Comparison of ENCODE assay signal across 9 cellular contexts in genomic region chr11:67606150-67606476, GRCh38. TPM values are rescaled to one million over a fixed set of nuclear protein-coding genes. Genes with fewer than 3 reads are reported as not detected.
DNase-seq lines count a peak whose midpoint lies in the region; ATAC-seq, FAIRE-seq and TF ChIP-seq lines count a peak whose summit lies in the region.
"Had no signal": no experiment of that assay in that cellular context is flagged by ENCODE, and none has a peak within 500 bp of the region (broad histone marks: within the 10 kb centered on the region; RNA-seq: fewer than 3 reads in every experiment).

No MANE protein-coding gene starts in this region.

- in situ Hi-C loops in K562 (cut with MboI), result no loop called here

- H3K9me1 ChIP-seq in K562 (ENCODE audit: control insufficient read depth, insufficient read depth, low read length), result no peaks in the 10 kb centered on the region

- no peaks in the 10 kb centered on the region for H3K27me3 ChIP-seq in K562 (ENCODE audit: control insufficient read depth in 2 of 2, insufficient read depth in 2 of 2, low read length in 2 of 2)
- no peaks in the 10 kb centered on the region for H3K27me3 ChIP-seq in right lobe of liver
- peaks cover 0 to 7% of the 10 kb centered on the region in 2 donors for H3K27me3 ChIP-seq in tibial nerve

- H2AFZ ChIP-seq in K562 (ENCODE audit: low read depth, low read length), result peak overlapping the region; percentile 86

- ATAC-seq in K562 (peak; percentile 64), right lobe of liver (no peak)

- H3K9me3 ChIP-seq in K562 (replicated peaks; ENCODE audit: control insufficient read depth, insufficient read depth, low read depth, low read length) (peaks cover 4% of the 10 kb centered on the region), right lobe of liver (no peaks in the 10 kb centered on the region), tibial nerve (no peaks in the 10 kb centered on the region)

- TF ChIP-seq POLR2A in K562 (conservative IDR thresholded peaks at IDR 0.05) (no peak), right lobe of liver (IDR thresholded peaks at IDR 0.05) (no peak), tibial nerve (IDR thresholded peaks at IDR 0.05) (no peak)

- H3K4me3 Mint-ChIP-seq in activated CD4-positive, alpha-beta T cell treated with anti-CD3 and anti-CD28 coated beads, Interleukin-2, amount 10 ng/mL, durations not matched to agents 7 days and 5 days, result peak overlapping the region; percentile 93

- H3K9me3 Mint-ChIP-seq in activated CD4-positive, alpha-beta T cell treated with anti-CD3 and anti-CD28 coated beads, Interleukin-2, amount 10 ng/mL, durations not matched to agents 7 days and 5 days, result no peaks in the 10 kb centered on the region

- BruUV-seq in K562 (replicated peaks; lab: Mats Ljungman, UMichigan), result TSS peak; percentile 73

- H3K36me3 ChIP-seq in K562 (ENCODE audit: control insufficient read depth, insufficient read depth, low read length), result peaks cover 36% of the 10 kb centered on the region
- peaks cover 0 to 21% (median 4%) of the 10 kb centered on the region in 4 donors for H3K36me3 ChIP-seq in right lobe of liver
- peaks cover 0 to 26% (median 9%) of the 10 kb centered on the region in 3 donors for H3K36me3 ChIP-seq in tibial nerve

- TF ChIP-seq CTCF in K562 (IDR thresholded peaks at IDR 0.05 in 2 of 3, conservative IDR thresholded peaks at IDR 0.05 in 1 of 3; ENCODE audit: insufficient read depth in 2 of 3, low read depth in 1 of 3, low read length in 3 of 3), result no peak
- TF ChIP-seq CTCF in right lobe of liver (IDR thresholded peaks at IDR 0.05), result no peak
- TF ChIP-seq CTCF in tibial nerve (IDR thresholded peaks at IDR 0.05), result no peak

- WGBS in K562 (ENCODE audit: insufficient coverage, low coverage, missing lambda C conversion rate), result 2% methylated on average over 10 of the region's 14 CpGs
- no CpG with 5 or more reads among the region's 14 CpGs for WGBS in right lobe of liver (ENCODE audit: insufficient coverage, low coverage, low lambda C conversion rate, missing lambda C conversion rate)
- WGBS in tibial nerve, 2 donors, result 35 to 61% methylated on average over 4 to 14 of the region's 14 CpGs

- H3K27ac Mint-ChIP-seq in activated CD4-positive, alpha-beta T cell treated with anti-CD3 and anti-CD28 coated beads, Interleukin-2, amount 10 ng/mL, durations not matched to agents 7 days and 5 days, result peak overlapping the region; percentile 93

- H3K4me2 ChIP-seq in K562 (ENCODE audit: insufficient read depth, low read length), result peak overlapping the region; percentile 96

- peaks cover 15% of the 10 kb centered on the region for H3K36me3 Mint-ChIP-seq in activated CD4-positive, alpha-beta T cell treated with anti-CD3 and anti-CD28 coated beads, Interleukin-2, amount 10 ng/mL, durations not matched to agents 7 days and 5 days (ENCODE audit: low read depth)

- FAIRE-seq in K562 (lab: Jason Lieb, UNC), result no peak

- no peak for TF ChIP-seq RAD21 in K562 (CRISPR knock-in tag; conservative IDR thresholded peaks at IDR 0.05 in 1 of 2, IDR thresholded peaks at IDR 0.05 in 1 of 2)

- DNase-seq in activated CD4-positive, alpha-beta T cell treated with anti-CD3 and anti-CD28 coated beads, Interleukin-2, amount 10 ng/mL, durations not matched to agents 7 days and 5 days, result no peak
- no peak for DNase-seq in activated CD4-positive, alpha-beta T cell treated with anti-CD3 and anti-CD28 coated beads for 4 hours
- peak in 1 of 4 experiments; percentile 38 for DNase-seq in K562 (ENCODE audit: extremely low read depth in 1 of 4, low spot score in 3 of 4)
- no peak for DNase-seq in right lobe of liver
- DNase-seq in tibial nerve (ENCODE audit: low spot score in 2 of 2), result no peak
- DNase-seq in RPMI8226, result no peak
- no peak for DNase-seq in medulla oblongata (ENCODE audit: extremely low spot score)
- no peak for DNase-seq in stimulated activated CD4-positive, alpha-beta T cell treated with anti-CD3 and anti-CD28 coated beads, Interleukin-2, amount 100 ng/mL, for 24 hours

- peaks cover 31 to 63% of the 10 kb centered on the region in 2 experiments for H3K4me1 ChIP-seq in K562 (replicated peaks in 1 of 2; ENCODE audit: control insufficient read depth in 2 of 2, insufficient read depth in 2 of 2, low read length in 2 of 2)
- peaks cover 0 to 8% (median 4%) of the 10 kb centered on the region in 4 donors for H3K4me1 ChIP-seq in right lobe of liver
- peaks cover 0 to 24% (median 8%) of the 10 kb centered on the region in 4 donors for H3K4me1 ChIP-seq in tibial nerve

- CTCF ChIA-PET in activated CD4-positive, alpha-beta T cell treated with anti-CD3 and anti-CD28 coated beads, Interleukin-2, amount 10 ng/mL, durations not matched to agents 7 days and 5 days (lab: Charles Lee), result interaction anchor here (1.6 kb wide), 1 partner anchor 23 kb away, joined by 7 read pairs; the partner anchor contains the start of gene NUDT8
- CTCF ChIA-PET in K562 (lab: Yijun Ruan, JAX; ENCODE audit: low intra/inter-chr PET ratio), result no interaction called here

- peaks cover 36% of the 10 kb centered on the region for H3K79me2 ChIP-seq in K562 (ENCODE audit: control insufficient read depth, insufficient read depth, low read length)

- peaks cover 9% of the 10 kb centered on the region for H3K27me3 Mint-ChIP-seq in activated CD4-positive, alpha-beta T cell treated with anti-CD3 and anti-CD28 coated beads, Interleukin-2, amount 10 ng/mL, durations not matched to agents 7 days and 5 days

- H3K9ac ChIP-seq in K562 (ENCODE audit: insufficient read depth in 1 of 2, low read depth in 2 of 2, low read length in 2 of 2), result peak overlapping the region; percentile 90 to 99

- H3K27ac ChIP-seq in K562 (ENCODE audit: extremely low read depth, low read depth, low read length) (peak overlapping the region; percentile 75), right lobe of liver (peak overlapping the region in 1 of 3 donors; percentile 75), tibial nerve (peak overlapping the region in 3 of 4 donors; percentile 31 to 97 (median 89))

- H3K4me3 ChIP-seq in K562 (peak overlapping the region; percentile 99), right lobe of liver (peak overlapping the region; percentile 95 to 100 (median 96)), tibial nerve (peak overlapping the region; percentile 86 to 100 (median 92))

- no peak for TF ChIP-seq EP300 in K562 (IDR thresholded peaks at IDR 0.05; ENCODE audit: low read length)
- TF ChIP-seq EP300 in tibial nerve (IDR thresholded peaks at IDR 0.05), result no peak

- H4K20me1 ChIP-seq in K562 (replicated peaks; ENCODE audit: control insufficient read depth, insufficient read depth, low read length), result no peaks in the 10 kb centered on the region; the same call in 1 of the 2 replicates

- peaks cover 19% of the 10 kb centered on the region for H3K4me1 Mint-ChIP-seq in activated CD4-positive, alpha-beta T cell treated with anti-CD3 and anti-CD28 coated beads, Interleukin-2, amount 10 ng/mL, durations not matched to agents 7 days and 5 days

- POLR2A ChIA-PET in activated CD4-positive, alpha-beta T cell treated with anti-CD3 and anti-CD28 coated beads, Interleukin-2, amount 10 ng/mL, durations not matched to agents 7 days and 5 days (lab: Charles Lee), result no interaction called here
- POLR2A ChIA-PET in K562 (lab: Yijun Ruan, JAX), result interaction anchor here (0.6 to 2.4 kb wide), 12 partner anchors 8 to 122 kb away, joined by 3 to 12 read pairs (median 4); partner anchors contain the start of gene GSTP1

- intact Hi-C loops in K562 (cut with micrococcal nuclease) (loop anchor here (5.0 kb wide), 1 partner anchor 34 kb away; no protein-coding TSS in a partner anchor), right lobe of liver (cut with DNase I) (no loop called here)

RNA-seq across cellular contexts. Expression of gene NDUFV1, which starts 0.6 kb away (rescaled TPM):
- 100 to 1,000 TPM; 204 to 228 TPM for total RNA-seq in activated CD4-positive, alpha-beta T cell treated with anti-CD3 and anti-CD28 coated beads, Interleukin-2, amount 10 ng/mL, durations not matched to agents 7 days and 5 days
- total RNA-seq in K562 (2011; cell fraction: chromatin; rRNA removed; ENCODE audit: low replicate concordance), result 348 and 937 TPM in 2 replicates
- 683 and 713 TPM in 2 replicates for total RNA-seq in K562 (2011; cell fraction: nucleolus; rRNA removed)
- 505 and 528 TPM in 2 replicates for total RNA-seq in K562 (2011; cell fraction: nucleoplasm; rRNA removed)
- 408 and 468 TPM in 2 replicates for total RNA-seq in K562 (2014; rRNA removed)
- 111 and 135 TPM in 2 replicates for total RNA-seq in K562 (2014; rRNA removed; fragmentation: Illumina TruSeq; extraction: Trizol)
- 242 and 251 TPM in 2 replicates for total RNA-seq in K562 (2015; rRNA removed; fragmentation: Illumina TruSeq; extraction: Trizol)
- 404 and 408 TPM in 2 replicates for total RNA-seq in K562 (2021)
- 172 and 261 TPM in 2 replicates for polyA plus RNA-seq in K562 (2011; rRNA removed)
- polyA plus RNA-seq in K562 (2011; cell fraction: cytosol; rRNA removed), result 251 and 329 TPM in 2 replicates
- 669 and 851 TPM in 2 replicates for polyA plus RNA-seq in K562 (2011; cell fraction: nucleus; rRNA removed)
- 286 and 337 TPM in 2 replicates for polyA plus RNA-seq in K562 (2012)
- polyA plus RNA-seq in K562 (2014; fragmentation: Illumina TruSeq; extraction: Trizol), result 209 and 273 TPM in 2 replicates
- polyA plus RNA-seq in K562 (2014; fragmentation: Nextera tagmentation; extraction: Ambion mirVana), result 10 to 100 TPM; 10.8 to 32.9 TPM
- polyA plus RNA-seq in K562 (2014; rRNA removed), result 423 and 426 TPM in 2 replicates
- polyA minus RNA-seq in K562 (2011; rRNA and poly(A)+ RNA removed), result 81.2 and 91.3 TPM in 2 replicates
- 141 and 202 TPM in 2 replicates for polyA minus RNA-seq in K562 (2011; cell fraction: cytosol; rRNA and poly(A)+ RNA removed)
- 134 and 170 TPM in 2 replicates for polyA minus RNA-seq in K562 (2011; cell fraction: nucleus; rRNA and poly(A)+ RNA removed)
- 100 to 1,000 TPM; 151 to 214 (median 163) TPM for total RNA-seq in right lobe of liver
- total RNA-seq in tibial nerve, result 100 to 1,000 TPM; 282 to 357 (median 323) TPM

RNA-seq across cellular contexts. Expression of gene GSTP1, which starts 22.5 kb away (rescaled TPM):
- total RNA-seq in activated CD4-positive, alpha-beta T cell treated with anti-CD3 and anti-CD28 coated beads, Interleukin-2, amount 10 ng/mL, durations not matched to agents 7 days and 5 days, result 100 to 1,000 TPM; 194 to 209 TPM
- 78.9 and 217 TPM in 2 replicates for total RNA-seq in K562 (2011; cell fraction: chromatin; rRNA removed; ENCODE audit: low replicate concordance)
- total RNA-seq in K562 (2011; cell fraction: nucleolus; rRNA removed), result 419 and 483 TPM in 2 replicates
- total RNA-seq in K562 (2011; cell fraction: nucleoplasm; rRNA removed), result 278 and 289 TPM in 2 replicates
- total RNA-seq in K562 (2014; rRNA removed) (2,150 and 3,084 TPM in 2 replicates), K562 (2014; rRNA removed; fragmentation: Illumina TruSeq; extraction: Trizol) (412 and 592 TPM in 2 replicates), K562 (2015; rRNA removed; fragmentation: Illumina TruSeq; extraction: Trizol) (1,399 and 1,422 TPM in 2 replicates), K562 (2021) (1,400 and 1,492 TPM in 2 replicates), right lobe of liver (10 to 100 TPM; 16.6 to 51.4 (median 32.3) TPM), tibial nerve (1,000 to 10,000 TPM in 1 of 4 donors, 100 to 1,000 TPM in 3; 631 to 1,055 (median 774) TPM)
- polyA plus RNA-seq in K562 (2011; rRNA removed) (910 and 997 TPM in 2 replicates), K562 (2014; fragmentation: Illumina TruSeq; extraction: Trizol) (1,177 and 1,409 TPM in 2 replicates), K562 (2014; fragmentation: Nextera tagmentation; extraction: Ambion mirVana) (1,000 to 10,000 TPM in 1 of 2 experiments, 100 to 1,000 TPM in 1; 739 to 1,204 TPM), K562 (2014; rRNA removed) (1,679 and 1,695 TPM in 2 replicates)
- 1,621 and 2,879 TPM in 2 replicates for polyA plus RNA-seq in K562 (2011; cell fraction: cytosol; rRNA removed)
- polyA plus RNA-seq in K562 (2011; cell fraction: nucleus; rRNA removed), result 798 and 965 TPM in 2 replicates
- 1,622 and 1,822 TPM in 2 replicates for polyA plus RNA-seq in K562 (2012)
- polyA minus RNA-seq in K562 (2011; rRNA and poly(A)+ RNA removed), result 380 and 408 TPM in 2 replicates
- polyA minus RNA-seq in K562 (2011; cell fraction: cytosol; rRNA and poly(A)+ RNA removed), result 440 and 451 TPM in 2 replicates
- 118 and 167 TPM in 2 replicates for polyA minus RNA-seq in K562 (2011; cell fraction: nucleus; rRNA and poly(A)+ RNA removed)

RNA-seq across cellular contexts. Expression of gene NUDT8, which starts 23.6 kb away (rescaled TPM):
- total RNA-seq in activated CD4-positive, alpha-beta T cell treated with anti-CD3 and anti-CD28 coated beads, Interleukin-2, amount 10 ng/mL, durations not matched to agents 7 days and 5 days, result 1 to 10 TPM; 7.3 to 8.8 TPM
- 2.8 and 15.1 TPM in 2 replicates for total RNA-seq in K562 (2011; cell fraction: chromatin; rRNA removed; ENCODE audit: low replicate concordance)
- total RNA-seq in K562 (2011; cell fraction: nucleolus; rRNA removed), result 22.0 and 23.0 TPM in 2 replicates
- total RNA-seq in K562 (2011; cell fraction: nucleoplasm; rRNA removed), result 9.8 and 13.5 TPM in 2 replicates
- total RNA-seq in K562 (2014; rRNA removed) (23.8 and 36.3 TPM in 2 replicates), K562 (2014; rRNA removed; fragmentation: Illumina TruSeq; extraction: Trizol) (1.5 and 2.0 TPM in 2 replicates), K562 (2015; rRNA removed; fragmentation: Illumina TruSeq; extraction: Trizol) (6.2 and 6.6 TPM in 2 replicates), K562 (2021) (26.7 and 27.8 TPM in 2 replicates), right lobe of liver (10 to 100 TPM; 12.7 to 31.4 (median 18.3) TPM), tibial nerve (10 to 100 TPM; 11.0 to 21.3 (median 20.0) TPM)
- polyA plus RNA-seq in K562 (2011; rRNA removed) (4.3 and 6.2 TPM in 2 replicates), K562 (2014; fragmentation: Illumina TruSeq; extraction: Trizol) (5.0 and 14.0 TPM in 2 replicates), K562 (2014; fragmentation: Nextera tagmentation; extraction: Ambion mirVana) (under 1 TPM; 0.23 to 0.85 TPM), K562 (2014; rRNA removed) (21.7 and 27.2 TPM in 2 replicates)
- 11.0 and 34.8 TPM in 2 replicates for polyA plus RNA-seq in K562 (2011; cell fraction: cytosol; rRNA removed)
- 27.2 and 46.8 TPM in 2 replicates for polyA plus RNA-seq in K562 (2011; cell fraction: nucleus; rRNA removed)
- polyA plus RNA-seq in K562 (2012), result 20.9 and 25.8 TPM in 2 replicates
- 0.72 and 1.2 TPM in 2 replicates for polyA minus RNA-seq in K562 (2011; rRNA and poly(A)+ RNA removed)
- polyA minus RNA-seq in K562 (2011; cell fraction: cytosol; rRNA and poly(A)+ RNA removed), result 5.7 and 7.1 TPM in 2 replicates
- polyA minus RNA-seq in K562 (2011; cell fraction: nucleus; rRNA and poly(A)+ RNA removed), result 11.9 and 15.1 TPM in 2 replicates

RNA-seq across cellular contexts. Expression of gene TBX10, which starts 33.5 kb away (rescaled TPM):
- total RNA-seq in activated CD4-positive, alpha-beta T cell treated with anti-CD3 and anti-CD28 coated beads, Interleukin-2, amount 10 ng/mL, durations not matched to agents 7 days and 5 days, result not detected
- total RNA-seq in K562 (2011; cell fraction: chromatin; rRNA removed; ENCODE audit: low replicate concordance), result not detected in 2 replicates
- not detected in 2 replicates for total RNA-seq in K562 (2011; cell fraction: nucleolus; rRNA removed)
- not detected in 2 replicates for total RNA-seq in K562 (2011; cell fraction: nucleoplasm; rRNA removed)
- not detected in 2 replicates for total RNA-seq in K562 (2014; rRNA removed)
- not detected in 2 replicates for total RNA-seq in K562 (2014; rRNA removed; fragmentation: Illumina TruSeq; extraction: Trizol)
- not detected in 2 replicates for total RNA-seq in K562 (2015; rRNA removed; fragmentation: Illumina TruSeq; extraction: Trizol)
- not detected in 2 replicates for total RNA-seq in K562 (2021)
- not detected in 2 replicates for polyA plus RNA-seq in K562 (2011; rRNA removed)
- polyA plus RNA-seq in K562 (2011; cell fraction: cytosol; rRNA removed), result not detected in 2 replicates
- not detected in 2 replicates for polyA plus RNA-seq in K562 (2011; cell fraction: nucleus; rRNA removed)
- 0.14 and 0.18 TPM in 2 replicates for polyA plus RNA-seq in K562 (2012)
- not detected in 2 replicates for polyA plus RNA-seq in K562 (2014; fragmentation: Illumina TruSeq; extraction: Trizol)
- polyA plus RNA-seq in K562 (2014; fragmentation: Nextera tagmentation; extraction: Ambion mirVana), result not detected
- polyA plus RNA-seq in K562 (2014; rRNA removed), result not detected in 2 replicates
- polyA minus RNA-seq in K562 (2011; rRNA and poly(A)+ RNA removed), result not detected in 2 replicates
- polyA minus RNA-seq in K562 (2011; cell fraction: cytosol; rRNA and poly(A)+ RNA removed), result not detected in 2 replicates
- not detected in 2 replicates for polyA minus RNA-seq in K562 (2011; cell fraction: nucleus; rRNA and poly(A)+ RNA removed)
- under 1 TPM in 5 of 6 experiments, not detected in 1; 0.24 to 0.49 (median 0.34) TPM for total RNA-seq in right lobe of liver
- total RNA-seq in tibial nerve, result not detected
- total RNA-seq: subcutaneous adipose tissue had no signal

RNA-seq across cellular contexts. Expression of gene ACY3, which starts 44.4 kb away (rescaled TPM):
- under 1 TPM; 0.44 to 0.47 TPM for total RNA-seq in activated CD4-positive, alpha-beta T cell treated with anti-CD3 and anti-CD28 coated beads, Interleukin-2, amount 10 ng/mL, durations not matched to agents 7 days and 5 days
- not detected in 2 replicates for total RNA-seq in K562 (2011; cell fraction: chromatin; rRNA removed; ENCODE audit: low replicate concordance)
- total RNA-seq in K562 (2011; cell fraction: nucleolus; rRNA removed), result not detected in 2 replicates
- not detected in 2 replicates for total RNA-seq in K562 (2011; cell fraction: nucleoplasm; rRNA removed)
- total RNA-seq in K562 (2014; rRNA removed) (not detected in 2 replicates), K562 (2014; rRNA removed; fragmentation: Illumina TruSeq; extraction: Trizol) (not detected in 2 replicates), K562 (2015; rRNA removed; fragmentation: Illumina TruSeq; extraction: Trizol) (not detected in 2 replicates), K562 (2021) (not detected in 2 replicates), right lobe of liver (10 to 100 TPM in 4 of 6 experiments, 1 to 10 TPM in 2; 6.8 to 17.9 (median 12.4) TPM), tibial nerve (under 1 TPM in 1 of 4 donors, not detected in 3; 0.44 TPM)
- polyA plus RNA-seq in K562 (2011; rRNA removed) (not detected in 2 replicates), K562 (2014; fragmentation: Illumina TruSeq; extraction: Trizol) (not detected in 2 replicates), K562 (2014; fragmentation: Nextera tagmentation; extraction: Ambion mirVana) (not detected), K562 (2014; rRNA removed) (not detected in 2 replicates)
- not detected in 2 replicates for polyA plus RNA-seq in K562 (2011; cell fraction: cytosol; rRNA removed)
- not detected in 2 replicates for polyA plus RNA-seq in K562 (2011; cell fraction: nucleus; rRNA removed)
- not detected in 2 replicates for polyA plus RNA-seq in K562 (2012)
- polyA minus RNA-seq in K562 (2011; rRNA and poly(A)+ RNA removed), result not detected in 2 replicates
- polyA minus RNA-seq in K562 (2011; cell fraction: cytosol; rRNA and poly(A)+ RNA removed), result not detected in 2 replicates
- not detected in 2 replicates for polyA minus RNA-seq in K562 (2011; cell fraction: nucleus; rRNA and poly(A)+ RNA removed)
- total RNA-seq: subcutaneous adipose tissue had no signal
